ENCODE assay signal across 8 cellular contexts in the genomic region with DNA sequence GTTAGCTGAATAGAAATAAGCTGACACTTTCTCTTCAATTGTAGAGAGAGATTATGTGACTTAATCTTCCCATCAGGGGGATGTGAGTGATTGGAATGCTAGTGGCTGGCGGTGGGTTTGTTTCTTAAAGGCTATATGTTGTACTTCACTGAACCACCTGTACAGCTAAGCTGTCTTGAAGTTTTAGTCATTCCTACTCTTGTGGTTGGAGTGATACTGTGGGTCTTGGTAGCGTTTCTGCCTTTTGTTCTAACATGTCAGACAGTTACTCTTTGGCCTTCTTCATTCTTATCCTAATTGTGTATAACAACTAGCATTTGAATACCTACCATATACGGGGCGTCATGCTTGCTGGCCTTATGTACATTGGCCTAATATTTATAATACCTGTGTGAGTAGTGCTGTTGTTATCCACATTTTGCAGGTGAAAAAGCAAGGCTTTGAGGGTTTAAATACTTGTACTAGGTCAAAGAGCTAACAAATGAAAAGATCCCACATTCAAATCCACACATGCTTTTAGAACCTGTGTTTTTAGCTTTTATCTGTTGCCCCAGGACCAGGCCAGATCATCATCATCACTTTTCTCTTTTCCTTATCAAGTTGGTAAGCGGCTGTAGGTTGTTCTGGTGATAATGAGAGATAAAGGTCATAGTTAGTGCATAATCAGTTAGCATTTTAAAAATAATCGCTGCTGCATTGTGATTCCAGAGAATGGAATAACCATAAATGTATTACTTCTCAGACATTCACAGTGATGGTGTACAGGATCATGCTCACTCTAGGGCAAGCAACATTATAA. TPM values are rescaled to one million over a fixed set of nuclear protein-coding genes. Genes with fewer than 3 reads are reported as not detected.
DNase-seq lines count a peak whose midpoint lies in the region; ATAC-seq and TF ChIP-seq lines count a peak whose summit lies in the region.

No MANE protein-coding gene starts in this region.

- no peaks in the 10 kb centered on the region for H3K36me3 Mint-ChIP-seq in activated T-cell treated with anti-CD3 and anti-CD28 coated beads, Interleukin-2, amount 50 U/mL, for 4 hours (ENCODE audit: insufficient read depth)
- H3K36me3 Mint-ChIP-seq in progenitor cell of endocrine pancreas (ENCODE audit: insufficient read depth): peaks cover 7% of the 10 kb centered on the region

- no peak for DNase-seq in activated T-cell treated with anti-CD3 and anti-CD28 coated beads, Interleukin-2, amount 50 U/mL, for 4 hours
- DNase-seq in activated T-cell treated with anti-CD3 and anti-CD28 coated beads for 4 hours (no peak), progenitor cell of endocrine pancreas (ENCODE audit: low spot score, unreplicated experiment) (no peak), NCI-H1694 treated with DMSO at 0.1 percent for 48 hours (lab: John Stamatoyannopoulos, UW) (no peak), thyroid gland (no peak), AML-193 (lab: John Stamatoyannopoulos, UW) (no peak)

- peaks cover 6 to 19% of the 10 kb centered on the region in 2 donors for H3K4me1 ChIP-seq in thyroid gland

- ATAC-seq in activated T-cell treated with anti-CD3 and anti-CD28 coated beads, Interleukin-2, amount 50 U/mL, for 4 hours: peak; percentile 99
- ATAC-seq in GM21717 (IDR thresholded peaks at IDR 0.05; ENCODE audit: unreplicated experiment) (peak; percentile 99), HG03354 (IDR thresholded peaks at IDR 0.05; ENCODE audit: poor library complexity, severe bottlenecking, unreplicated experiment) (peak; percentile 99)

- no peaks in the 10 kb centered on the region for H3K36me3 ChIP-seq in thyroid gland

- H3K27me3 ChIP-seq in thyroid gland: no peaks in the 10 kb centered on the region

- intact Hi-C loops in thyroid gland (cut with DNase I): no loop called here

- no peak for TF ChIP-seq CTCF in progenitor cell of endocrine pancreas (IDR thresholded peaks at IDR 0.05; ENCODE audit: unreplicated experiment)
- TF ChIP-seq CTCF in thyroid gland (IDR thresholded peaks at IDR 0.05): no peak

- H3K27ac ChIP-seq in thyroid gland: no peak overlapping the region

- 89 to 93% methylated on average over 6 of the region's 6 CpGs for whole genome bisulfite sequencing in thyroid gland, 2 donors

- H3K9me3 ChIP-seq in thyroid gland: no peaks in the 10 kb centered on the region

- H3K27ac Mint-ChIP-seq in progenitor cell of endocrine pancreas: peak overlapping the region; percentile 10

- H3K9me3 Mint-ChIP-seq in activated T-cell treated with anti-CD3 and anti-CD28 coated beads, Interleukin-2, amount 50 U/mL, for 4 hours: no peaks in the 10 kb centered on the region
- H3K9me3 Mint-ChIP-seq in progenitor cell of endocrine pancreas (ENCODE audit: low read depth): peaks cover 8% of the 10 kb centered on the region

- peaks cover 63% of the 10 kb centered on the region for H3K4me1 Mint-ChIP-seq in activated T-cell treated with anti-CD3 and anti-CD28 coated beads, Interleukin-2, amount 50 U/mL, for 4 hours (ENCODE audit: low read depth)
- H3K4me1 Mint-ChIP-seq in progenitor cell of endocrine pancreas (ENCODE audit: low read depth): peaks cover 15% of the 10 kb centered on the region

- H3K4me3 ChIP-seq in thyroid gland (replicated peaks in 1 of 3): no peak overlapping the region

- TF ChIP-seq POLR2A in thyroid gland (IDR thresholded peaks at IDR 0.05): no peak

- no peaks in the 10 kb centered on the region for H3K27me3 Mint-ChIP-seq in activated T-cell treated with anti-CD3 and anti-CD28 coated beads, Interleukin-2, amount 50 U/mL, for 4 hours (ENCODE audit: low read depth)
- no peaks in the 10 kb centered on the region for H3K27me3 Mint-ChIP-seq in progenitor cell of endocrine pancreas

- no peak overlapping the region for H3K4me3 Mint-ChIP-seq in activated T-cell treated with anti-CD3 and anti-CD28 coated beads, Interleukin-2, amount 50 U/mL, for 4 hours
- no peak overlapping the region for H3K4me3 Mint-ChIP-seq in progenitor cell of endocrine pancreas (ENCODE audit: low read depth)

RNA-seq across cellular contexts. Expression of a gene that starts 50.2 kb away (rescaled TPM):
- total RNA-seq in activated T-cell treated with anti-CD3 and anti-CD28 coated beads, Interleukin-2, amount 50 U/mL, for 4 hours: 10 to 100 TPM; 67.4 to 78.8 (median 77.0) TPM
- total RNA-seq in progenitor cell of endocrine pancreas (114 and 119 TPM in 2 replicates), thyroid gland (100 to 1,000 TPM; 189 to 405 (median 244) TPM)
